30 cellular contexts compared by ENCODE assay signal in genomic region chr12:76096079-76096651, GRCh38.
"Had no signal": no experiment of that assay in that cellular context is flagged by ENCODE, and none has a peak within 500 bp of the region (broad histone marks: within the 10 kb centered on the region; RNA-seq: fewer than 3 reads in every experiment).

No MANE protein-coding gene starts in this region.

- H2AFZ ChIP-seq: hepatocyte had no signal

- H3K9me3 ChIP-seq: adrenal gland, body of pancreas, esophagus squamous epithelium, gastroesophageal sphincter, heart right ventricle had no signal

- H3K4me2 ChIP-seq: hepatocyte had no signal

- ATAC-seq: activated CD4-positive, CD25-positive, alpha-beta regulatory T cell treated with anti-CD3 and anti-CD28 coated beads, Interleukin-2, amount 50 U/mL, for 24 hours; activated CD8-positive, alpha-beta memory T cell treated with anti-CD3 and anti-CD28 coated beads, Interleukin-2, amount 10 ng/mL, durations not matched to agents 7 days and 5 days; activated CD8-positive, alpha-beta T cell treated with anti-CD3 and anti-CD28 coated beads, Interleukin-2, amount 10 ng/mL, durations not matched to agents 7 days and 5 days; activated naive CD8-positive, alpha-beta T cell treated with anti-CD3 and anti-CD28 coated beads, Interleukin-2, amount 50 U/mL, for 24 hours; body of pancreas; effector memory CD8-positive, alpha-beta T cell; gastroesophageal sphincter; heart right ventricle had no signal

- H3K79me2 ChIP-seq: hepatocyte had no signal

- FAIRE-seq: colon had no signal

- DNase-seq: activated B cell treated with CpG ODN at 0.5 μM for 24 hours; activated CD4-positive, alpha-beta memory T cell treated with anti-CD3 and anti-CD28 coated beads for 36 hours; activated CD4-positive, alpha-beta T cell treated with anti-CD3 and anti-CD28 coated beads, Interleukin-2, amount 10 ng/mL, durations not matched to agents 24 days and 14 days; activated CD8-positive, alpha-beta memory T cell treated with anti-CD3 and anti-CD28 coated beads, Interleukin-2, amount 10 ng/mL, durations not matched to agents 7 days and 5 days; activated CD8-positive, alpha-beta memory T cell treated with anti-CD3 and anti-CD28 coated beads, Interleukin-2, amount 50 U/mL, for 4 hours; activated CD8-positive, alpha-beta T cell treated with anti-CD3 and anti-CD28 coated beads, Interleukin-2, amount 10 ng/mL, durations not matched to agents 7 days and 5 days; activated effector memory CD4-positive, alpha-beta T cell treated with anti-CD3 and anti-CD28 coated beads, Interleukin-2, amount 50 U/mL, for 16 hours; activated naive CD4-positive, alpha-beta T cell treated with anti-CD3 and anti-CD28 coated beads for 36 hours; activated naive CD8-positive, alpha-beta T cell treated with anti-CD3 and anti-CD28 coated beads for 36 hours; activated naive CD8-positive, alpha-beta T cell treated with anti-CD3 and anti-CD28 coated beads, Interleukin-2, amount 50 U/mL, for 24 hours; activated T-cell treated with anti-CD3 and anti-CD28 coated beads, Interleukin-2, amount 50 U/mL, for 1 hour; activated T-cell treated with anti-CD3 and anti-CD28 coated beads, Interleukin-2, amount 50 U/mL, for 48 hours; adrenal gland; amygdala; aorta; body of pancreas; caudate nucleus; cortex of kidney; dermis blood vessel endothelial cell; effector CD4-positive, alpha-beta T cell; effector memory CD8-positive, alpha-beta T cell; esophagus squamous epithelium; foreskin melanocyte; heart right ventricle; T-helper 2 cell had no signal

- H3K27me3 ChIP-seq: adrenal gland, body of pancreas, esophagus squamous epithelium, gastroesophageal sphincter, heart right ventricle, hepatocyte had no signal

- H3K4me1 ChIP-seq: adrenal gland, body of pancreas, gastroesophageal sphincter, heart right ventricle had no signal

- H3K36me3 ChIP-seq: adrenal gland, esophagus squamous epithelium, gastroesophageal sphincter, heart right ventricle had no signal

- H3K4me3 ChIP-seq: adrenal gland, body of pancreas, esophagus squamous epithelium, gastroesophageal sphincter, heart right ventricle, hepatocyte had no signal

- H3K27ac ChIP-seq: adrenal gland, body of pancreas, epithelial cell of prostate, esophagus squamous epithelium, gastroesophageal sphincter, heart right ventricle, hepatocyte had no signal
